In genomic region chr2:48841126-48841525, GRCh38 we compare ENCODE assay signal across 30 cellular contexts.
"Had no signal": no experiment of that assay in that cellular context is flagged by ENCODE, and none has a peak within 500 bp of the region (broad histone marks: within the 10 kb centered on the region; RNA-seq: fewer than 3 reads in every experiment).

No MANE protein-coding gene starts in this region.

- H3K9me3 ChIP-seq: adrenal gland, right atrium auricular region, suprapubic skin, tibial artery had no signal

- H3K36me3 Mint-ChIP-seq: activated naive CD8-positive, alpha-beta T cell treated with anti-CD3 and anti-CD28 coated beads for 36 hours; brain; naive thymus-derived CD8-positive, alpha-beta T cell; stimulated activated naive B cell treated with anti-CD40 and anti-IgM and Interleukin-4, amounts not matched to agents 10 μg/mL and 1 μg/mL and 100 μg/mL, for 72 hours had no signal

- H3K4me3 Mint-ChIP-seq: activated naive CD4-positive, alpha-beta T cell treated with anti-CD3 and anti-CD28 coated beads for 36 hours; activated naive CD8-positive, alpha-beta T cell treated with anti-CD3 and anti-CD28 coated beads for 36 hours; activated T-helper 1 cell treated with anti-CD3 and anti-CD28 coated beads, Interleukin-12 subunit alpha, Interleukin-12 subunit beta, Interleukin-2, Interleukin-4 antibody, amounts not matched to agents 30 ng/mL and 10 ng/mL and 1 ng/mL, durations not matched to agents 14 hours and 24 hours and 36 hours; brain; effector memory CD8-positive, alpha-beta T cell; naive thymus-derived CD8-positive, alpha-beta T cell; neural crest cell; stimulated activated naive B cell treated with anti-CD40 and anti-IgM and Interleukin-4, amounts not matched to agents 10 μg/mL and 1 μg/mL and 100 μg/mL, for 72 hours had no signal

- H3K4me1 Mint-ChIP-seq: activated naive CD8-positive, alpha-beta T cell treated with anti-CD3 and anti-CD28 coated beads for 36 hours; naive thymus-derived CD8-positive, alpha-beta T cell; neural crest cell; stimulated activated naive B cell treated with anti-CD40 and anti-IgM and Interleukin-4, amounts not matched to agents 10 μg/mL and 1 μg/mL and 100 μg/mL, for 72 hours had no signal

- H3K27ac Mint-ChIP-seq: activated naive CD4-positive, alpha-beta T cell treated with anti-CD3 and anti-CD28 coated beads for 36 hours; activated naive CD8-positive, alpha-beta T cell treated with anti-CD3 and anti-CD28 coated beads for 36 hours; activated T-helper 1 cell treated with anti-CD3 and anti-CD28 coated beads, Interleukin-12 subunit alpha, Interleukin-12 subunit beta, Interleukin-2, Interleukin-4 antibody, amounts not matched to agents 30 ng/mL and 10 ng/mL and 1 ng/mL, durations not matched to agents 14 hours and 24 hours and 36 hours; effector memory CD8-positive, alpha-beta T cell; naive thymus-derived CD8-positive, alpha-beta T cell; stimulated activated naive B cell treated with anti-CD40 and anti-IgM and Interleukin-4, amounts not matched to agents 10 μg/mL and 1 μg/mL and 100 μg/mL, for 72 hours had no signal

- H3K4me1 ChIP-seq: adrenal gland, parathyroid adenoma, right atrium auricular region, suprapubic skin, tibial artery had no signal

- H3K27me3 Mint-ChIP-seq: effector memory CD8-positive, alpha-beta T cell had no signal

- H3K36me3 ChIP-seq: adrenal gland, right atrium auricular region, suprapubic skin, tibial artery had no signal

- H3K27me3 ChIP-seq: adrenal gland, right atrium auricular region, suprapubic skin, tibial artery had no signal

- DNase-seq: activated CD4-positive, alpha-beta T cell treated with anti-CD3 and anti-CD28 coated beads for 4 hours; activated CD4-positive, alpha-beta T cell treated with anti-CD3 and anti-CD28 coated beads, Interleukin-2, amount 50 U/mL, for 48 hours; activated CD8-positive, alpha-beta memory T cell treated with anti-CD3 and anti-CD28 coated beads, Interleukin-2, amount 50 U/mL, for 4 hours; activated effector memory CD4-positive, alpha-beta T cell treated with anti-CD3 and anti-CD28 coated beads, Interleukin-2, amount 50 U/mL, for 16 hours; activated naive CD4-positive, alpha-beta T cell treated with anti-CD3 and anti-CD28 coated beads for 36 hours; activated naive CD8-positive, alpha-beta T cell treated with anti-CD3 and anti-CD28 coated beads for 36 hours; activated T-cell treated with anti-CD3 and anti-CD28 coated beads, Interleukin-2, amount 50 U/mL, for 1 hour; adrenal gland; aorta; caudate nucleus; cortex of kidney; effector memory CD8-positive, alpha-beta T cell; foreskin melanocyte; islet precursor cell; left cardiac atrium; naive thymus-derived CD8-positive, alpha-beta T cell; occipital lobe; stimulated activated CD4-positive, alpha-beta T cell treated with anti-CD3 and anti-CD28 coated beads, Interleukin-15, amount 100 ng/mL, for 24 hours; stimulated activated CD4-positive, alpha-beta T cell treated with anti-CD3 and anti-CD28 coated beads, Interleukin-2, amount 100 ng/mL, for 24 hours; stimulated activated naive B cell treated with anti-CD40 and anti-IgM and Interleukin-4, amounts not matched to agents 10 μg/mL and 1 μg/mL and 100 μg/mL, for 72 hours; T-helper 1 cell; tibial artery had no signal

- H3K27ac ChIP-seq: adrenal gland, parathyroid adenoma, right atrium auricular region, suprapubic skin, tibial artery, VCaP had no signal

- H3K79me2 ChIP-seq: parathyroid adenoma had no signal

- H3K4me3 ChIP-seq: adrenal gland, right atrium auricular region, suprapubic skin, tibial artery had no signal

- H3K9ac ChIP-seq: parathyroid adenoma had no signal

- ATAC-seq: effector memory CD8-positive, alpha-beta T cell; esophagus mucosa; left cardiac atrium; naive thymus-derived CD8-positive, alpha-beta T cell; stimulated activated naive B cell treated with anti-CD40 and anti-IgM and Interleukin-4, amounts not matched to agents 10 μg/mL and 1 μg/mL and 100 μg/mL, for 72 hours had no signal
